Comparison of ENCODE assay signal across 8 cellular contexts in the genomic region with DNA sequence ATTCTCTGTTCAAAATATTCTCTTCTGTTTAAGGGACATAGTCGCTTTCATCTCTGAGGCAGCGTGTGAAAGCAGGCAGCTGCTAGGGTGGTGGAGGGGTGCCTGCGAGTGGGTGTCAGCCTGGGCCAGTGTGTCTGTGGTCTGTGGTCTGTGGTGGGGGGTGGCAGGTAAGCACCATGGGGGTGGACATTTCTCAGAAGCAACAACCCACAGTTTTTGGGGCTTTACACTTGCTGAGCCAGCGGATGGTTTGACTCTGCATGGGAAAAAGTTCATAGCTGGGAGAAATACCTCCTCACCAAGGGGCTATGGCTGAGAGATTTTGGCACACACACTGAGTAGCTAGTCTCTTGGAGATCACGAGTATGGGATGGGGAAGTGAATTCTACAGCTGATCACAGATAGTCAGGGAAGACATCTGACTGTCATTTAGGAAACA.
A peak's percentile ranks its signal among the peaks of the same experiment; 100 is the strongest.
DNase-seq lines count a peak whose midpoint lies in the region; ATAC-seq and TF ChIP-seq lines count a peak whose summit lies in the region.

No MANE protein-coding gene starts in this region.

- no peak overlapping the region for H3K27ac ChIP-seq in naive thymus-derived CD4-positive, alpha-beta T cell (ENCODE audit: low read depth, low read length)
- H3K27ac ChIP-seq in stomach (no peak overlapping the region), esophagus muscularis mucosa (replicated peaks in 1 of 4) (no peak overlapping the region)

- CTCF ChIA-PET in naive thymus-derived CD4-positive, alpha-beta T cell (lab: Charles Lee): no interaction called here

- TF ChIP-seq POLR2A in stomach (IDR thresholded peaks at IDR 0.05): no peak
- no peak for TF ChIP-seq POLR2A in esophagus muscularis mucosa (IDR thresholded peaks at IDR 0.05; ENCODE audit: low read depth)

- no peaks in the 10 kb centered on the region for H3K36me3 Mint-ChIP-seq in naive thymus-derived CD4-positive, alpha-beta T cell

- peak overlapping the region in 1 of 10 donors; percentile 36 for H3K4me3 Mint-ChIP-seq in naive thymus-derived CD4-positive, alpha-beta T cell

- H3K27ac Mint-ChIP-seq in naive thymus-derived CD4-positive, alpha-beta T cell: no peak overlapping the region

- H3K9me3 Mint-ChIP-seq in naive thymus-derived CD4-positive, alpha-beta T cell: peaks cover 0 to 3% (median 0%) of the 10 kb centered on the region in 11 donors

- no peak for TF ChIP-seq CTCF in stomach (IDR thresholded peaks at IDR 0.05)
- TF ChIP-seq CTCF in esophagus muscularis mucosa (IDR thresholded peaks at IDR 0.05): no peak

- 57 to 75% (median 65%) methylated on average over 5 of the region's 5 CpGs for WGBS in stomach, 5 donors
- WGBS in esophagus muscularis mucosa: 59% methylated on average over 5 of the region's 5 CpGs

- POLR2A ChIA-PET in naive thymus-derived CD4-positive, alpha-beta T cell (lab: Charles Lee): no interaction called here

- peaks cover 0 to 17% (median 9%) of the 10 kb centered on the region in 5 donors for H3K27me3 Mint-ChIP-seq in naive thymus-derived CD4-positive, alpha-beta T cell

- ATAC-seq in GM18520 (IDR thresholded peaks at IDR 0.05; ENCODE audit: unreplicated experiment) (peak; percentile 78), GM21515 (IDR thresholded peaks at IDR 0.05; ENCODE audit: unreplicated experiment) (peak; percentile 84), HG03457 (IDR thresholded peaks at IDR 0.05; ENCODE audit: unreplicated experiment) (peak; percentile 84)
- ATAC-seq in naive thymus-derived CD4-positive, alpha-beta T cell: peak; percentile 36

- H3K4me1 ChIP-seq in naive thymus-derived CD4-positive, alpha-beta T cell (ENCODE audit: control insufficient read depth in 2 of 2, insufficient read depth in 2 of 2, low read length in 2 of 2): no peaks in the 10 kb centered on the region
- peaks cover 0 to 6% (median 0%) of the 10 kb centered on the region in 4 donors for H3K4me1 ChIP-seq in stomach
- peaks cover 7 to 20% (median 11%) of the 10 kb centered on the region in 4 donors for H3K4me1 ChIP-seq in esophagus muscularis mucosa

- H3K4me1 Mint-ChIP-seq in naive thymus-derived CD4-positive, alpha-beta T cell: peaks cover 0 to 10% (median 3%) of the 10 kb centered on the region in 7 donors

- intact Hi-C loops in naive thymus-derived CD4-positive, alpha-beta T cell (cut with micrococcal nuclease): no loop called here
- intact Hi-C loops in stomach (cut with DNase I; ENCODE audit: low total_unique reads): no loop called here
- intact Hi-C loops in esophagus muscularis mucosa (cut with DNase I): no loop called here

- DNase-seq in naive thymus-derived CD4-positive, alpha-beta T cell: peak in 1 of 9 donors; percentile 57
- no peak for DNase-seq in NCI-H2196 (lab: John Stamatoyannopoulos, UW; ENCODE audit: unreplicated experiment)
- DNase-seq in stomach: no peak
- DNase-seq in esophagus muscularis mucosa (ENCODE audit: extremely low spot score): no peak
- DNase-seq in cerebellum (ENCODE audit: low spot score): no peak

- TF ChIP-seq EP300 in stomach (IDR thresholded peaks at IDR 0.05) (no peak), esophagus muscularis mucosa (IDR thresholded peaks at IDR 0.05) (no peak)

- no peaks in the 10 kb centered on the region for H3K9me3 ChIP-seq in naive thymus-derived CD4-positive, alpha-beta T cell (ENCODE audit: control insufficient read depth in 2 of 3, low read length in 3 of 3)
- H3K9me3 ChIP-seq in stomach: no peaks in the 10 kb centered on the region
- no peaks in the 10 kb centered on the region for H3K9me3 ChIP-seq in esophagus muscularis mucosa

- no peaks in the 10 kb centered on the region for H3K36me3 ChIP-seq in naive thymus-derived CD4-positive, alpha-beta T cell (ENCODE audit: control insufficient read depth in 2 of 3, insufficient read depth in 3 of 3, low read length in 3 of 3)
- H3K36me3 ChIP-seq in stomach (no peaks in the 10 kb centered on the region), esophagus muscularis mucosa (no peaks in the 10 kb centered on the region)

- H3K27me3 ChIP-seq in naive thymus-derived CD4-positive, alpha-beta T cell (ENCODE audit: control insufficient read depth in 2 of 2, insufficient read depth in 2 of 2, low read length in 2 of 2): no peaks in the 10 kb centered on the region
- H3K27me3 ChIP-seq in stomach (no peaks in the 10 kb centered on the region), esophagus muscularis mucosa (no peaks in the 10 kb centered on the region)

- H3K4me3 ChIP-seq in naive thymus-derived CD4-positive, alpha-beta T cell (ENCODE audit: low read length): no peak overlapping the region
- no peak overlapping the region for H3K4me3 ChIP-seq in stomach
- H3K4me3 ChIP-seq in esophagus muscularis mucosa: no peak overlapping the region
